ENCODE assay signal across 13 cellular contexts in the genomic region with DNA sequence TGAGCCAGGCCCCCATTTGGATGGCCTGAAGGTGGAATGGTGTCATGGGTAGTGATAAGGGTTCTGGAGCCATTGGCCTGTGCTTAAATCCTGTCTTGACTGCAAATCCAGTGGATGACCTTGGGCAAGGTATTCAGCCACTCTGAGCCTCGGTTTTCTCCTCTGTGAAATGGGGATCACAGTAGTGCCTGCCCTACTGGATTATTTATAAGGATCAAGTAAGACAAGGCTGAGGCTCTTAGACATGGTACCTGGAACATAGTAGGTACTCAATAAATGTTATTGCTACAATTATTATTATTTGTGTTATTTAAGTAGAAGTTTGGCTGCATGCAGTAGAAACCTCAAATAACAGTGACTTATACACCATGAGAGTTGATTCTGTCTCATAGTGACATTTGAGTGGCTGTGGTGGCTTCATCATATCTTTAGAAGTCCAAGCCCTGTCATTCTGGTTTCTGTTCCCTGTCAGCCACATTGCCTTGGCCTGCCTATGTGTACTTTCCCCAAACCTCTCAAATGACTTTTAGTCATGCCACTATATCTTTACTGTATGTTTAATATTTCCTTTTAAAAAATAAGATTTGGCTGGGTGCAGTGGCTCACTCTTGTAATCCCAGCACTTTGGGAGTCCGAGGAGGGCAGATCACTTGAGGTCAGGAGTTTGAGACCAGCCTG.
DNase-seq lines count a peak whose midpoint lies in the region; ATAC-seq lines count a peak whose summit lies in the region.
"Had no signal": no experiment of that assay in that cellular context is flagged by ENCODE, and none has a peak within 500 bp of the region (broad histone marks: within the 10 kb centered on the region; RNA-seq: fewer than 3 reads in every experiment).

No MANE protein-coding gene starts in this region.

- no peaks in the 10 kb centered on the region for H3K9me3 ChIP-seq in effector memory CD4-positive, alpha-beta T cell (ENCODE audit: control insufficient read depth, low read length)
- H3K9me3 ChIP-seq: A549, tibial nerve had no signal

- no peaks in the 10 kb centered on the region for H3K4me1 ChIP-seq in effector memory CD4-positive, alpha-beta T cell (ENCODE audit: control insufficient read depth, insufficient read depth, low read length, poor library complexity, severe bottlenecking)
- H3K4me1 ChIP-seq: tibial nerve had no signal

- no peak overlapping the region for H3K4me3 ChIP-seq in effector memory CD4-positive, alpha-beta T cell (ENCODE audit: insufficient read depth, low read depth, low read length, poor library complexity, severe bottlenecking)
- H3K4me3 ChIP-seq: A549, tibial nerve had no signal

- peak overlapping the region; percentile 56 for H3K27ac Mint-ChIP-seq in activated naive CD8-positive, alpha-beta T cell treated with anti-CD3 and anti-CD28 coated beads, Interleukin-2, amount 50 U/mL, for 24 hours

- peaks cover 16% of the 10 kb centered on the region for H3K36me3 Mint-ChIP-seq in activated naive CD8-positive, alpha-beta T cell treated with anti-CD3 and anti-CD28 coated beads, Interleukin-2, amount 50 U/mL, for 24 hours (ENCODE audit: low read depth)

- H3K27ac ChIP-seq in effector memory CD4-positive, alpha-beta T cell (ENCODE audit: insufficient read depth, low read length, poor library complexity, severe bottlenecking): no peak overlapping the region
- H3K27ac ChIP-seq: A549, tibial nerve had no signal

- H3K27me3 ChIP-seq in effector memory CD4-positive, alpha-beta T cell (replicated peaks; ENCODE audit: control insufficient read depth, insufficient read depth, low read length, poor library complexity, severe bottlenecking): no peaks in the 10 kb centered on the region
- H3K27me3 ChIP-seq: tibial nerve had no signal

- DNase-seq in SIG-M5 treated with dmso at 0.1 percent for 504 hours (lab: John Stamatoyannopoulos, UW; ENCODE audit: unreplicated experiment) (peak; percentile 44), SIG-M5 (lab: John Stamatoyannopoulos, UW) (no peak), HPDE6-E6E7 (ENCODE audit: extremely low spot score) (no peak)
- DNase-seq in activated naive CD8-positive, alpha-beta T cell treated with anti-CD3 and anti-CD28 coated beads, Interleukin-2, amount 50 U/mL, for 24 hours: peak; percentile 22
- no peak for DNase-seq in effector memory CD4-positive, alpha-beta T cell
- DNase-seq: glutamatergic neuron had no signal

- H3K27me3 Mint-ChIP-seq in activated naive CD8-positive, alpha-beta T cell treated with anti-CD3 and anti-CD28 coated beads, Interleukin-2, amount 50 U/mL, for 24 hours: no peaks in the 10 kb centered on the region
- H3K27me3 Mint-ChIP-seq: central memory CD8-positive, alpha-beta T cell had no signal

- peak; percentile 46 for ATAC-seq in GM19397 (IDR thresholded peaks at IDR 0.05; ENCODE audit: unreplicated experiment)
- ATAC-seq in HG03066 (IDR thresholded peaks at IDR 0.05; ENCODE audit: low read depth, unreplicated experiment): peak; percentile 51
- ATAC-seq in activated naive CD8-positive, alpha-beta T cell treated with anti-CD3 and anti-CD28 coated beads, Interleukin-2, amount 50 U/mL, for 24 hours: peak; percentile 96
- no peak for ATAC-seq in HG02763 (IDR thresholded peaks at IDR 0.05; ENCODE audit: unreplicated experiment)
- ATAC-seq: A549, Panc1 had no signal

- no peaks in the 10 kb centered on the region for H3K36me3 ChIP-seq in effector memory CD4-positive, alpha-beta T cell (ENCODE audit: control insufficient read depth, insufficient read depth, low read length)

- H3K4me1 Mint-ChIP-seq in activated naive CD8-positive, alpha-beta T cell treated with anti-CD3 and anti-CD28 coated beads, Interleukin-2, amount 50 U/mL, for 24 hours: peaks cover 31% of the 10 kb centered on the region

- no peaks in the 10 kb centered on the region for H3K9me3 Mint-ChIP-seq in activated naive CD8-positive, alpha-beta T cell treated with anti-CD3 and anti-CD28 coated beads, Interleukin-2, amount 50 U/mL, for 24 hours
- H3K9me3 Mint-ChIP-seq: central memory CD8-positive, alpha-beta T cell had no signal

- H3K4me3 Mint-ChIP-seq in activated naive CD8-positive, alpha-beta T cell treated with anti-CD3 and anti-CD28 coated beads, Interleukin-2, amount 50 U/mL, for 24 hours: no peak overlapping the region
- H3K4me3 Mint-ChIP-seq: central memory CD8-positive, alpha-beta T cell had no signal

Comparison
In these comparisons a context has a peak if more than half of its experiments do, and no peak if none do; other contexts are left out.
1. DNase-seq: peak in SIG-M5 treated with dmso at 0.1 percent for 504 hours (single experiment) and activated naive CD8-positive, alpha-beta T cell treated with anti-CD3 and anti-CD28 coated beads, Interleukin-2, amount 50 U/mL, for 24 hours (single experiment); none in SIG-M5 (single experiment), HPDE6-E6E7 (single experiment) and effector memory CD4-positive, alpha-beta T cell (0 of 3).